ENCODE assay signal across 31 cellular contexts in genomic region chr7:12358694-12359093, GRCh38. TPM values are rescaled to one million over a fixed set of nuclear protein-coding genes. Genes with fewer than 3 reads are reported as not detected.
"Had no signal": no experiment of that assay in that cellular context is flagged by ENCODE, and none has a peak within 500 bp of the region (broad histone marks: within the 10 kb centered on the region; RNA-seq: fewer than 3 reads in every experiment).

No MANE protein-coding gene starts in this region.

- DNase-seq: activated CD4-positive, alpha-beta T cell treated with anti-CD3 and anti-CD28 coated beads for 48 hours; activated CD4-positive, alpha-beta T cell treated with anti-CD3 and anti-CD28 coated beads, Interleukin-2, amount 50 U/mL, for 48 hours; activated CD8-positive, alpha-beta memory T cell treated with anti-CD3 and anti-CD28 coated beads, Interleukin-2, amount 50 U/mL, for 48 hours; activated naive CD8-positive, alpha-beta T cell treated with anti-CD3 and anti-CD28 coated beads, Interleukin-2, amount 50 U/mL, for 24 hours; activated T-cell treated with anti-CD3 and anti-CD28 coated beads, Interleukin-2, amount 50 U/mL, for 24 hours; anterior cingulate cortex; brain microvascular endothelial cell; caudate nucleus; heart left ventricle; hypothalamus; immature natural killer cell; lower lobe of right lung; mesenchymal stem cell; naive thymus-derived CD8-positive, alpha-beta T cell; nucleus accumbens; pancreas; retina; stimulated activated CD4-positive, alpha-beta T cell treated with anti-CD3 and anti-CD28 coated beads, Interleukin-12 subunit alpha, Interleukin-12 subunit beta, amount 100 ng/mL, for 4 hours; stimulated activated CD4-positive, alpha-beta T cell treated with anti-CD3 and anti-CD28 coated beads, Interleukin-4, amount 100 ng/mL, for 1 hour; stimulated activated naive CD8-positive, alpha-beta T cell treated with anti-CD3 and anti-CD28 coated beads, Interleukin-15, Interleukin-2, amounts not matched to agents 100 U/mL and 50 U/mL, for 24 hours; trophoblast cell; uterus had no signal

- H3K4me1 ChIP-seq: heart left ventricle, lower lobe of right lung, pancreas, prostate gland, uterus had no signal

- H3K27ac Mint-ChIP-seq: activated naive CD4-positive, alpha-beta T cell treated with anti-CD3 and anti-CD28 coated beads, Interleukin-2, amount 50 U/mL, for 24 hours; activated naive CD8-positive, alpha-beta T cell treated with anti-CD3 and anti-CD28 coated beads, Interleukin-2, amount 50 U/mL, for 24 hours; activated T-cell treated with anti-CD3 and anti-CD28 coated beads, Interleukin-2, amount 50 U/mL, for 24 hours; immature natural killer cell; naive thymus-derived CD8-positive, alpha-beta T cell had no signal

- H3K36me3 ChIP-seq: brain microvascular endothelial cell, heart left ventricle, lower lobe of right lung, pancreas, prostate gland, thoracic aorta, uterus had no signal

- H3K27me3 ChIP-seq: brain microvascular endothelial cell, heart left ventricle, pancreas, uterus had no signal

- H3K4me3 ChIP-seq: heart left ventricle, lower lobe of right lung, pancreas, prostate gland, skin epidermis, thoracic aorta, uterus had no signal

- H3K4me1 Mint-ChIP-seq: activated naive CD4-positive, alpha-beta T cell treated with anti-CD3 and anti-CD28 coated beads, Interleukin-2, amount 50 U/mL, for 24 hours; activated naive CD8-positive, alpha-beta T cell treated with anti-CD3 and anti-CD28 coated beads, Interleukin-2, amount 50 U/mL, for 24 hours; naive thymus-derived CD8-positive, alpha-beta T cell; neural crest cell had no signal

- H3K9me3 ChIP-seq: heart left ventricle, lower lobe of right lung, pancreas, prostate gland, thoracic aorta, uterus had no signal

- H3K36me3 Mint-ChIP-seq: activated naive CD4-positive, alpha-beta T cell treated with anti-CD3 and anti-CD28 coated beads, Interleukin-2, amount 50 U/mL, for 24 hours; immature natural killer cell; naive thymus-derived CD8-positive, alpha-beta T cell had no signal

- H3K9me3 Mint-ChIP-seq: activated naive CD4-positive, alpha-beta T cell treated with anti-CD3 and anti-CD28 coated beads, Interleukin-2, amount 50 U/mL, for 24 hours; activated naive CD8-positive, alpha-beta T cell treated with anti-CD3 and anti-CD28 coated beads, Interleukin-2, amount 50 U/mL, for 24 hours; activated T-cell treated with anti-CD3 and anti-CD28 coated beads, Interleukin-2, amount 50 U/mL, for 24 hours; naive thymus-derived CD8-positive, alpha-beta T cell; neural crest cell had no signal

- H3K27ac ChIP-seq: brain microvascular endothelial cell, heart left ventricle, lower lobe of right lung, pancreas, prostate gland, skin epidermis, thoracic aorta, uterus, VCaP had no signal

- H3K4me3 Mint-ChIP-seq: activated naive CD4-positive, alpha-beta T cell treated with anti-CD3 and anti-CD28 coated beads, Interleukin-2, amount 50 U/mL, for 24 hours; activated naive CD8-positive, alpha-beta T cell treated with anti-CD3 and anti-CD28 coated beads, Interleukin-2, amount 50 U/mL, for 24 hours; activated T-cell treated with anti-CD3 and anti-CD28 coated beads, Interleukin-2, amount 50 U/mL, for 24 hours; immature natural killer cell; naive thymus-derived CD8-positive, alpha-beta T cell; neural crest cell had no signal

- ATAC-seq: activated naive CD8-positive, alpha-beta T cell treated with anti-CD3 and anti-CD28 coated beads, Interleukin-2, amount 50 U/mL, for 24 hours; esophagus mucosa; heart left ventricle; lower lobe of right lung; naive thymus-derived CD8-positive, alpha-beta T cell; pancreas; sciatic nerve; stimulated activated naive CD8-positive, alpha-beta T cell treated with anti-CD3 and anti-CD28 coated beads, Interleukin-15, Interleukin-2, amounts not matched to agents 100 U/mL and 50 U/mL, for 24 hours had no signal

RNA-seq across cellular contexts. Expression of gene VWDE, which starts 45.0 kb away (rescaled TPM):
- total RNA-seq: neural crest cell, subcutaneous adipose tissue had no signal
- polyA plus RNA-seq: heart left ventricle had no signal
